ENCODE assay signal across 23 cellular contexts in the genomic region with DNA sequence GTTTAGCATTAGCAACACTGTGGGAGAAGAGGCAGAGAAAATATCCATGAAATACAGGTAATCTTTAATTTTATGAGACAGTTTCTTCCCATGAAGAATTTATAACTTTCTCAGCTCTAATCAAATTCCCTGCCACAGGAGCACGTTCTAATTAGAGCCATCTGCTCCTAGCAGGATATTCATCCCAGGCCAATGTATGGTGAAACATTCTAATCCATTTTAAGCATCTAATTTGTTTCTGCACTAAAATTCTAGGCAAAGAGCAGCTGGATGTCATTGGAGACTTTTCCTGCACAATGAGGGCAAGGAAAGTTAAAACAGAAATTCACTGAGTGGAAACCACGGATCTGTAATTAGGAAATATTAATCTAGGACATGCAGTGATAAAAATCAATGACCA.
"Had no signal": no experiment of that assay in that cellular context is flagged by ENCODE, and none has a peak within 500 bp of the region (broad histone marks: within the 10 kb centered on the region; RNA-seq: fewer than 3 reads in every experiment).

No MANE protein-coding gene starts in this region.

- H3K9ac ChIP-seq: neural progenitor cell had no signal

- H3K36me3 Mint-ChIP-seq: memory B cell, mesothelial cell of epicardium, neural progenitor cell had no signal

- ATAC-seq: left cardiac atrium; lower lobe of right lung; natural killer cell treated with Interleukin-12 subunit alpha and Interleukin-12 subunit beta and Interleukin-15 and Interleukin-18, amount 100 ng/mL, for 72 hours; right cardiac atrium had no signal

- H3K27me3 Mint-ChIP-seq: memory B cell; natural killer cell treated with Interleukin-12 subunit alpha and Interleukin-12 subunit beta and Interleukin-15 and Interleukin-18, amount 100 ng/mL, for 72 hours; progenitor cell of endocrine pancreas had no signal

- H3K27ac ChIP-seq: colonic mucosa, esophagus squamous epithelium, left ventricle myocardium inferior, lower lobe of right lung, neural progenitor cell, ovary, stomach, thoracic aorta, transverse colon had no signal

- H3K36me3 ChIP-seq: colonic mucosa, esophagus squamous epithelium, left ventricle myocardium inferior, lower lobe of right lung, neural progenitor cell, ovary, stomach, thoracic aorta, transverse colon had no signal

- H3K27me3 ChIP-seq: colonic mucosa, esophagus squamous epithelium, neural progenitor cell, ovary, stomach, transverse colon had no signal

- H3K4me3 Mint-ChIP-seq: memory B cell; mesothelial cell of epicardium; natural killer cell treated with Interleukin-12 subunit alpha and Interleukin-12 subunit beta and Interleukin-15 and Interleukin-18, amount 100 ng/mL, for 72 hours; neural progenitor cell had no signal

- H3K27ac Mint-ChIP-seq: memory B cell; mesothelial cell of epicardium; natural killer cell treated with Interleukin-12 subunit alpha and Interleukin-12 subunit beta and Interleukin-15 and Interleukin-18, amount 100 ng/mL, for 72 hours; neural progenitor cell; progenitor cell of endocrine pancreas had no signal

- H3K4me3 ChIP-seq: colonic mucosa, esophagus squamous epithelium, left ventricle myocardium inferior, lower lobe of right lung, neural progenitor cell, ovary, stomach, thoracic aorta, transverse colon had no signal

- DNase-seq: colonic mucosa; dermis blood vessel endothelial cell; esophagus squamous epithelium; foreskin melanocyte; kidney; left cardiac atrium; left ventricle myocardium inferior; lower lobe of right lung; nucleus accumbens; ovary; right cardiac atrium; small intestine; stimulated activated CD4-positive, alpha-beta T cell treated with anti-CD3 and anti-CD28 coated beads, Interleukin-12 subunit alpha, Interleukin-12 subunit beta, amount 100 ng/mL, for 4 hours; stimulated activated naive CD4-positive, alpha-beta T cell; stomach; substantia nigra; transverse colon had no signal

- H3K9me3 ChIP-seq: colonic mucosa, esophagus squamous epithelium, lower lobe of right lung, ovary, thoracic aorta, transverse colon had no signal

- H3K9me3 Mint-ChIP-seq: neural progenitor cell had no signal

- H3K4me2 ChIP-seq: neural progenitor cell had no signal

- H3K4me1 Mint-ChIP-seq: memory B cell had no signal

- H2AFZ ChIP-seq: neural progenitor cell had no signal

- H3K4me1 ChIP-seq: colonic mucosa, esophagus squamous epithelium, left ventricle myocardium inferior, lower lobe of right lung, neural progenitor cell, stomach, transverse colon had no signal
